In the genomic region with DNA sequence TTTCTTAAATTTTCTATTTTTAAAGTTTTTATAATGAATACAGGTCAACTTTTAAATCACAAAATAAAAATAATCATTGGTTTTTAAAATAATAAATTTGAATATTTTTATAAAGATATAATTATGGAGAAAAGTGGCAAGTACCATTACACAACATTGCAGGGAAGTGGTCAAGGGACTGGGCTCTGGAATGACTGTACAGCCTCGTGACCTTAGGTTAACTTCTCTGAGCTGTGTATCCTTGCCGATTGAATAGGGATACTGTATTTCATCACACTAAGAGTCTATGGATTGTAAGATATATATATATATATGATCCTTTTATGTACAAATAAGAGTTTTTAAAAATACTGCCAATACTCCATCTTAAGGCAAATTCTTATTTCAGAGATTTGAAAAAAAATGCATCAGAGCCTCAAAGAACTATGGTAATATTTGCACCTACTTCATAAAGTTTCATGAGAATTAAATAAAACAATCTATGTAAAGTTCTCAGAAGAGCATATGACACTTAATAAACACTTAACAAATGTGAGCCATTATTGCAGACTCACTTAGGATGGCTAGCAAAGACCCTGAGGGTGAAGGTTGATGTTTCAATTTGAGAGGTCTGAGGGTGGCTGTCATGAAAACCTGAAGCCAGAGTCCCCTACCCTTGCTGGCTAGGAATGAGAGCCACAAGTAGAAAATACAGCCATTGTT, we compare ENCODE assay signal across 11 cellular contexts.
DNase-seq lines count a peak whose midpoint lies in the region; ATAC-seq, FAIRE-seq and TF ChIP-seq lines count a peak whose summit lies in the region.
"Had no signal": no experiment of that assay in that cellular context is flagged by ENCODE, and none has a peak within 500 bp of the region (broad histone marks: within the 10 kb centered on the region; RNA-seq: fewer than 3 reads in every experiment).

No MANE protein-coding gene starts in this region.

- FAIRE-seq in HTR-8/SVneo (lab: Jason Lieb, UNC): no peak

- peak overlapping the region; percentile 59 for H3K27ac ChIP-seq in 22Rv1
- H3K27ac ChIP-seq: SJSA1 had no signal

- no peak for TF ChIP-seq CTCF in 22Rv1 (IDR thresholded peaks at IDR 0.05)

- DNase-seq in M059J (ENCODE audit: low read depth) (peak; percentile 39), T-helper 9 cell (no peak), HTR-8/SVneo (ENCODE audit: insufficient read length, low spot score) (no peak), NCI-H146 (lab: John Stamatoyannopoulos, UW) (no peak), 8988T (no peak)
- DNase-seq: left ventricle myocardium superior, NCI-H2029 had no signal

- ATAC-seq in GM19035 (IDR thresholded peaks at IDR 0.05; ENCODE audit: unreplicated experiment): peak; percentile 62
- peak; percentile 62 for ATAC-seq in HG02852 (IDR thresholded peaks at IDR 0.05; ENCODE audit: unreplicated experiment)
- ATAC-seq: left ventricle myocardium superior had no signal
